Comparison of ENCODE assay signal across 8 cellular contexts in the genomic region with DNA sequence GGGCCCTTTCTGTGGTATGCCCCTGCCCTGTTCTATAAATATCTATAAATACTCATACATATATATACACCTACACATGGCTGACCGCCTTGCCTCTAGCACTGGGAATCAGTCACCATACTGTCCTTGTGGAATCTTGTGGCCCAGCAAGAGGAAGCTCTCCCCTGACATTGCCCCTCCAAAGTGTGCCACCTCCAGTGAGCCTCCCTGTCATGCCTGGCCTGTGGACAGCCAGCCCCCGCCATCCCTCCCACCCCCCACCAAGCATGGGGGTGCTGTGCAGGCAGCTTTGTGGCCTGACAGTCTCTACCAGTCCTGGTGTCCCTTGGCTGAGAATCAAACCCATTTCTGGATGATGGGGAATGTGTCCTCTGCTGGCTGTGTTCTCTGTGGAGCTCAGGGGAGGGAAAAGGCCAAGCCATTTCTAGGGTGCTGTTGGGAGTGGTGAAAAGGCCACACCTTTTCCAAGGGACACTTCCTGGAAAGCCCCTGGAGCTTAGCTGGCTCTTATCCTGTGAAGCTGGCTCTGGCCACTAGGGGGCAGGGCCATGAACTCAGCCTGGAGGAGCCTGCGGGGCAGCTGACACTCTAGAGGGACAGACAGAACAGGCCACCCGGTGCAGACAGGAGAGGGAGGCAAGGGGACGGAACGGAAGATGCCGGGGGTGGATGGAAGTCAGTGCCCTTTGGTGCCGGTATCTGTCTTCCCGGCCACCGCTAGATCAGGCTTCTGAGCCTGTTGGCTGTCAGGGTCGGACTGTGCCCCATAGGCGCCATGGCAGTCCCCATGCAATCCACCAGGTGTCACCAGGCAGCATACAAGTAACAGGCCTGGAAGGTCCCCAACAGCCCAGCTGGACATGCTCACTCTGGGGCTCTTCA.
DNase-seq lines count a peak whose midpoint lies in the region; ATAC-seq and TF ChIP-seq lines count a peak whose summit lies in the region.
"Not testable (repeated sequence)": the region's sequence is repeated elsewhere in the genome, so short reads cannot be mapped to it uniquely, and the experiment has no call there.

No MANE protein-coding gene starts in this region.

- WGBS in heart left ventricle, 4 donors = 13 to 63% (median 17%) methylated on average over 3 to 12 of the region's 12 CpGs

- POLR2A ChIA-PET in CD8-positive, alpha-beta T cell (lab: Charles Lee) = interaction anchor here (0.9 kb wide), 1 partner anchor 390 kb away, joined by 4 read pairs; no protein-coding TSS in a partner anchor

- peak overlapping the region; percentile 86 for H3K4me3 Mint-ChIP-seq in CD8-positive, alpha-beta T cell
- H3K4me3 Mint-ChIP-seq in neural crest cell = peak overlapping the region; percentile 78

- TF ChIP-seq POLR2A in heart left ventricle (IDR thresholded peaks at IDR 0.05) = not testable (repeated sequence)

- CTCF ChIA-PET in CD8-positive, alpha-beta T cell (lab: Charles Lee) = interaction anchor here (0.6 to 2.1 kb wide), 9 partner anchors 12 to 758 kb away, joined by 3 to 6 read pairs (median 3); a partner anchor contains a TSS

- H3K9me3 Mint-ChIP-seq in CD8-positive, alpha-beta T cell; neural crest cell: not testable (repeated sequence)

- in situ Hi-C loops in astrocyte of the spinal cord (cut with HindIII; ENCODE audit: low sequenced_read_pairs) = not testable (repeated sequence)

- not testable (repeated sequence) for H3K27ac ChIP-seq in CD8-positive, alpha-beta T cell (ENCODE audit: low read depth, low read length)
- peak overlapping the region in 4 of 12 donors; percentile 46 to 64 (median 57) for H3K27ac ChIP-seq in heart left ventricle

- H3K4me3 ChIP-seq in CD8-positive, alpha-beta T cell (ENCODE audit: low read depth, low read length) = peak overlapping the region; percentile 71
- peak overlapping the region; percentile 23 for H3K4me3 ChIP-seq in astrocyte of the spinal cord (ENCODE audit: low read depth, low read length)
- peak overlapping the region in 9 of 12 donors; percentile 29 to 54 (median 41) for H3K4me3 ChIP-seq in heart left ventricle

- not testable (repeated sequence) for H3K36me3 Mint-ChIP-seq in CD8-positive, alpha-beta T cell; neural crest cell (ENCODE audit: low read depth)

- H3K4me1 Mint-ChIP-seq in CD8-positive, alpha-beta T cell (ENCODE audit: low read depth); neural crest cell: not testable (repeated sequence)

- peak; percentile 70 for TF ChIP-seq CTCF in CD8-positive, alpha-beta T cell (IDR thresholded peaks at IDR 0.05)
- TF ChIP-seq CTCF in astrocyte of the spinal cord (IDR thresholded peaks at IDR 0.05; ENCODE audit: low read depth, low read length) (peak; percentile 61), heart left ventricle (IDR thresholded peaks at IDR 0.05) (peak; percentile 53 to 88 (median 72)), neural crest cell (conservative IDR thresholded peaks at IDR 0.05) (peak; percentile 67)

- intact Hi-C loops in CD8-positive, alpha-beta T cell (cut with DNase I, micrococcal nuclease) = loop anchor here in 1 of 2 experiments (1.0 kb wide), 2 partner anchors 203 to 331 kb away; no protein-coding TSS in a partner anchor
- intact Hi-C loops in heart left ventricle (cut with DNase I) = not testable (repeated sequence)

- ATAC-seq in CD8-positive, alpha-beta T cell = peak; percentile 84
- peak in 3 of 4 donors; percentile 72 to 78 (median 76) for ATAC-seq in heart left ventricle

- DNase-seq in CD8-positive, alpha-beta T cell = peak; percentile 51 to 83 (median 69)
- peak; percentile 67 for DNase-seq in HK-2 (ENCODE audit: unreplicated experiment)
- DNase-seq in NCI-H748 (lab: John Stamatoyannopoulos, UW; ENCODE audit: unreplicated experiment) = peak; percentile 66
- DNase-seq in activated CD4-positive, CD25-positive, alpha-beta regulatory T cell treated with anti-CD3 and anti-CD28 coated beads, Interleukin-2, amount 50 U/mL, for 16 hours (ENCODE audit: low read depth, low spot score) = peak; percentile 59
- DNase-seq in astrocyte of the spinal cord (ENCODE audit: low read depth, low spot score) = peak; percentile 81
- peak; percentile 73 to 86 (median 82) for DNase-seq in heart left ventricle
- peak; percentile 76 for DNase-seq in neural crest cell (ENCODE audit: low read depth, low spot score)
- DNase-seq in stimulated activated CD8-positive, alpha-beta memory T cell treated with anti-CD3 and anti-CD28 coated beads, Interleukin-2, amount 100 ng/mL, for 48 hours (ENCODE audit: low read depth in 2 of 2) = peak; percentile 57 to 67

- peak overlapping the region; percentile 47 for H3K27ac Mint-ChIP-seq in CD8-positive, alpha-beta T cell
- H3K27ac Mint-ChIP-seq in neural crest cell (ENCODE audit: unreplicated experiment) = not testable (repeated sequence)

- not testable (repeated sequence) for H3K36me3 ChIP-seq in CD8-positive, alpha-beta T cell (ENCODE audit: insufficient read depth, low read length); heart left ventricle

- not testable (repeated sequence) for H3K9me3 ChIP-seq in CD8-positive, alpha-beta T cell (ENCODE audit: low read length); heart left ventricle

- not testable (repeated sequence) for H3K4me1 ChIP-seq in CD8-positive, alpha-beta T cell (ENCODE audit: insufficient read depth, low read length); heart left ventricle

- not testable (repeated sequence) for H3K27me3 ChIP-seq in CD8-positive, alpha-beta T cell (ENCODE audit: insufficient read depth, low read length); heart left ventricle

- H3K27me3 Mint-ChIP-seq in CD8-positive, alpha-beta T cell (ENCODE audit: low read depth); neural crest cell (ENCODE audit: low read depth): not testable (repeated sequence)
